ENCODE assay signal across 22 cellular contexts in genomic region chr10:108060246-108060645, GRCh38.
DNase-seq lines count a peak whose midpoint lies in the region; TF ChIP-seq lines count a peak whose summit lies in the region.
"Had no signal": no experiment of that assay in that cellular context is flagged by ENCODE, and none has a peak within 500 bp of the region (broad histone marks: within the 10 kb centered on the region; RNA-seq: fewer than 3 reads in every experiment).

No MANE protein-coding gene starts in this region.

- H3K23ac ChIP-seq in mesenchymal stem cell (ENCODE audit: low read length in 2 of 2): no peak overlapping the region

- WGBS in smooth muscle cell (ENCODE audit: low lambda C conversion rate): 43% methylated on average over 1 of the region's 1 CpG
- 48% methylated on average over 1 of the region's 1 CpG for WGBS in mesenchymal stem cell

- H3K9ac ChIP-seq in smooth muscle cell (ENCODE audit: low read depth) (no peak overlapping the region), mesenchymal stem cell (ENCODE audit: low read length) (no peak overlapping the region)

- H2BK120ac ChIP-seq in mesenchymal stem cell (ENCODE audit: low read depth, low read length): no peak overlapping the region

- no peaks in the 10 kb centered on the region for H3K4me1 Mint-ChIP-seq in activated T-cell treated with anti-CD3 and anti-CD28 coated beads, Interleukin-2, amount 50 U/mL, for 24 hours (ENCODE audit: low read depth)
- H3K4me1 Mint-ChIP-seq: B cell had no signal

- H3K27me3 Mint-ChIP-seq in activated T-cell treated with anti-CD3 and anti-CD28 coated beads, Interleukin-2, amount 50 U/mL, for 24 hours: no peaks in the 10 kb centered on the region
- H3K27me3 Mint-ChIP-seq: B cell had no signal

- H3K18ac ChIP-seq in mesenchymal stem cell (ENCODE audit: low read depth in 1 of 2, low read length in 2 of 2): no peak overlapping the region

- no peak overlapping the region for H4K8ac ChIP-seq in mesenchymal stem cell (ENCODE audit: low read length)

- no peak overlapping the region for H2AFZ ChIP-seq in smooth muscle cell (ENCODE audit: low read depth)
- H2AFZ ChIP-seq in mesenchymal stem cell (ENCODE audit: low read depth, low read length): no peak overlapping the region

- no peaks in the 10 kb centered on the region for H3K36me3 Mint-ChIP-seq in activated T-cell treated with anti-CD3 and anti-CD28 coated beads, Interleukin-2, amount 50 U/mL, for 24 hours (ENCODE audit: low read depth)

- H3F3A ChIP-seq in smooth muscle cell (ENCODE audit: low read depth): no peaks in the 10 kb centered on the region

- CTCF ChIA-PET in RWPE1 (lab: Yijun Ruan, JAX): interaction anchor here (0.6 kb wide), 1 partner anchor 110 kb away, joined by 3 read pairs; no protein-coding TSS in a partner anchor

- peaks cover 21% of the 10 kb centered on the region for H3K9me3 Mint-ChIP-seq in activated T-cell treated with anti-CD3 and anti-CD28 coated beads, Interleukin-2, amount 50 U/mL, for 24 hours

- H3K79me2 ChIP-seq in smooth muscle cell (ENCODE audit: low read depth): no peaks in the 10 kb centered on the region

- no peak overlapping the region for H4K91ac ChIP-seq in mesenchymal stem cell (ENCODE audit: low read length)

- no peak overlapping the region for H2BK15ac ChIP-seq in mesenchymal stem cell (ENCODE audit: low read depth, poor library complexity, severe bottlenecking)

- H3K27me3 ChIP-seq in smooth muscle cell (ENCODE audit: low read depth): no peaks in the 10 kb centered on the region
- H3K27me3 ChIP-seq in mesenchymal stem cell (ENCODE audit: control insufficient read depth in 1 of 2, insufficient read depth in 1 of 2, low read length in 2 of 2): no peaks in the 10 kb centered on the region

- no peak overlapping the region for H2BK12ac ChIP-seq in mesenchymal stem cell (ENCODE audit: low read length in 2 of 2)

- H3K4me1 ChIP-seq in smooth muscle cell (ENCODE audit: low read depth) (peaks cover 5% of the 10 kb centered on the region), mesenchymal stem cell (ENCODE audit: control insufficient read depth, insufficient read depth, low read depth, low read length) (no peaks in the 10 kb centered on the region)
- H3K4me1 ChIP-seq: SJCRH30 had no signal

- no peak overlapping the region for H3K4me3 ChIP-seq in epithelial cell of esophagus (ENCODE audit: low read length)
- H3K4me3 ChIP-seq in smooth muscle cell: no peak overlapping the region
- H3K4me3 ChIP-seq in mesenchymal stem cell (ENCODE audit: insufficient read depth in 1 of 2, low read depth in 1 of 2, low read length in 2 of 2): no peak overlapping the region
- H3K4me3 ChIP-seq: SJCRH30 had no signal

- no peak overlapping the region for H2AK5ac ChIP-seq in mesenchymal stem cell (ENCODE audit: low read length, severe bottlenecking)

- no peaks in the 10 kb centered on the region for H3K79me1 ChIP-seq in mesenchymal stem cell (replicated peaks; ENCODE audit: low read length, poor library complexity, severe bottlenecking)

- no peak overlapping the region for H3K4ac ChIP-seq in mesenchymal stem cell (ENCODE audit: low read depth in 1 of 2, low read length in 2 of 2)

- H3K4me2 ChIP-seq in smooth muscle cell: peak overlapping the region; percentile 16
- no peak overlapping the region for H3K4me2 ChIP-seq in mesenchymal stem cell (ENCODE audit: low read length, poor library complexity, severe bottlenecking)

- DNase-seq in NCI-H748 (lab: John Stamatoyannopoulos, UW; ENCODE audit: unreplicated experiment) (peak; percentile 2), NCI-H748 treated with DMSO at 0.1 percent for 48 hours (lab: John Stamatoyannopoulos, UW) (no peak), RWPE1 (ENCODE audit: low spot score) (peak; percentile 7), epithelial cell of esophagus (ENCODE audit: low read depth) (peak; percentile 64), smooth muscle cell (lab: John Stamatoyannopoulos, UW; ENCODE audit: unreplicated experiment) (no peak), Ammon's horn (ENCODE audit: low spot score) (no peak), mesenchymal stem cell (no peak)
- no peak for DNase-seq in activated T-cell treated with anti-CD3 and anti-CD28 coated beads, Interleukin-2, amount 50 U/mL, for 24 hours
- DNase-seq: 8988T, DMS 273 treated with DMSO at 0.1 percent for 48 hours, EL, H7, IMR-90, MM.1S, NCI-H1092 treated with DMSO at 0.1 percent for 48 hours, NCI-H146, NCI-H2081 treated with DMSO at 0.1 percent for 48 hours, NCI-H446 treated with DMSO at 0.1 percent for 48 hours, NCI-H774, RPMI8226, SJCRH30 had no signal

- H3K9me3 ChIP-seq in smooth muscle cell (replicated peaks; ENCODE audit: low read depth): no peaks in the 10 kb centered on the region
- H3K9me3 ChIP-seq in mesenchymal stem cell (ENCODE audit: control insufficient read depth, low read length): no peaks in the 10 kb centered on the region
- H3K9me3 ChIP-seq: SJCRH30 had no signal

- no peak overlapping the region for H3K27ac ChIP-seq in RWPE1
- no peak overlapping the region for H3K27ac ChIP-seq in smooth muscle cell (ENCODE audit: low read depth)
- no peak overlapping the region for H3K27ac ChIP-seq in mesenchymal stem cell (ENCODE audit: low read length, poor library complexity, severe bottlenecking)
- H3K27ac ChIP-seq: SJCRH30 had no signal

- POLR2A ChIA-PET in RWPE1 (lab: Yijun Ruan, JAX; ENCODE audit: low non-redundant PET): no interaction called here

- no peak overlapping the region for H3K14ac ChIP-seq in mesenchymal stem cell (ENCODE audit: low read length in 2 of 2)

- H3K27ac Mint-ChIP-seq in activated T-cell treated with anti-CD3 and anti-CD28 coated beads, Interleukin-2, amount 50 U/mL, for 24 hours: no peak overlapping the region
- H3K27ac Mint-ChIP-seq: B cell had no signal

- no peak overlapping the region for H3K4me3 Mint-ChIP-seq in activated T-cell treated with anti-CD3 and anti-CD28 coated beads, Interleukin-2, amount 50 U/mL, for 24 hours
- H3K4me3 Mint-ChIP-seq: B cell had no signal

- H2BK5ac ChIP-seq in mesenchymal stem cell (ENCODE audit: low read depth, low read length, poor library complexity, severe bottlenecking): no peak overlapping the region

- H3K36me3 ChIP-seq in smooth muscle cell (ENCODE audit: low read depth) (no peaks in the 10 kb centered on the region), mesenchymal stem cell (ENCODE audit: control insufficient read depth in 1 of 2, insufficient read depth in 2 of 2, low read depth in 1 of 2, low read length in 2 of 2) (no peaks in the 10 kb centered on the region)
- H3K36me3 ChIP-seq: SJCRH30 had no signal

- no peak for TF ChIP-seq CTCF in RWPE1 (conservative IDR thresholded peaks at IDR 0.05; ENCODE audit: low read depth)
- TF ChIP-seq CTCF in epithelial cell of esophagus (IDR thresholded peaks at IDR 0.05; ENCODE audit: insufficient read depth, low read depth, low read length, missing control alignments): no peak
- no peak for TF ChIP-seq CTCF in smooth muscle cell (IDR thresholded peaks at IDR 0.05; ENCODE audit: borderline replicate concordance, insufficient read depth, poor library complexity, severe bottlenecking)

- no peaks in the 10 kb centered on the region for H4K20me1 ChIP-seq in smooth muscle cell (ENCODE audit: low read depth)

Comparison
In these comparisons a context has a peak if more than half of its experiments do, and no peak if none do; other contexts are left out.
1. DNase-seq: peak in NCI-H748 (single experiment), RWPE1 (single experiment) and epithelial cell of esophagus (single experiment); none in NCI-H748 treated with DMSO at 0.1 percent for 48 hours (single experiment), smooth muscle cell (single experiment), Ammon's horn (single experiment), mesenchymal stem cell (single experiment) and activated T-cell treated with anti-CD3 and anti-CD28 coated beads, Interleukin-2, amount 50 U/mL, for 24 hours (single experiment).